ENCODE assay signal across 8 cellular contexts in genomic region chr1:15949453-15950245, GRCh38. TPM values are rescaled to one million over a fixed set of nuclear protein-coding genes. Genes with fewer than 3 reads are reported as not detected.
DNase-seq lines count a peak whose midpoint lies in the region; ATAC-seq and TF ChIP-seq lines count a peak whose summit lies in the region.

No MANE protein-coding gene starts in this region.

- H3K4me3 Mint-ChIP-seq in nephron progenitor cell, result no peak overlapping the region

- no peaks in the 10 kb centered on the region for H3K27me3 ChIP-seq in BLaER1
- H3K27me3 ChIP-seq in esophagus muscularis mucosa, result no peaks in the 10 kb centered on the region

- no peak for TF ChIP-seq CTCF in esophagus muscularis mucosa (IDR thresholded peaks at IDR 0.05)
- no peak for TF ChIP-seq CTCF in nephron progenitor cell (IDR thresholded peaks at IDR 0.05)

- peak; percentile 76 for ATAC-seq in GM21529 (IDR thresholded peaks at IDR 0.05; ENCODE audit: unreplicated experiment)
- peak; percentile 83 for ATAC-seq in stimulated activated naive CD8-positive, alpha-beta T cell treated with anti-CD3 and anti-CD28 coated beads, Interleukin-15, Interleukin-2, amounts not matched to agents 100 U/mL and 50 U/mL, for 24 hours

- H3K36me3 ChIP-seq in BLaER1 (peaks cover 75% of the 10 kb centered on the region), esophagus muscularis mucosa (peaks cover 18 to 38% (median 37%) of the 10 kb centered on the region in 4 donors)

- DNase-seq in NCI-H226 (peak; percentile 99), activated T-helper 1 cell treated with Interleukin-2 at 50 U/mL for 16 hours (ENCODE audit: low read depth) (peak; percentile 80), esophagus muscularis mucosa (ENCODE audit: extremely low spot score) (peak; percentile 98), nephron progenitor cell (peak; percentile 55), 8988T (no peak)
- DNase-seq in stimulated activated naive CD8-positive, alpha-beta T cell treated with anti-CD3 and anti-CD28 coated beads, Interleukin-15, Interleukin-2, amounts not matched to agents 100 U/mL and 50 U/mL, for 24 hours, result peak; percentile 93

- H3K36me3 Mint-ChIP-seq in nephron progenitor cell (ENCODE audit: low read depth), result peaks cover 37% of the 10 kb centered on the region

- peak; percentile 7 for TF ChIP-seq POLR2A in esophagus muscularis mucosa (IDR thresholded peaks at IDR 0.05; ENCODE audit: low read depth)

- H3K27ac ChIP-seq in BLaER1 (peak overlapping the region; percentile 83; the same call in 1 of the 2 replicates), esophagus muscularis mucosa (replicated peaks in 1 of 4) (peak overlapping the region; percentile 95 to 96 (median 96))

- no peak overlapping the region for H3K27ac Mint-ChIP-seq in nephron progenitor cell

- peaks cover 59% of the 10 kb centered on the region for H3K4me1 Mint-ChIP-seq in nephron progenitor cell

- 21% methylated on average over 13 of the region's 25 CpGs for WGBS in esophagus muscularis mucosa

- H3K9ac ChIP-seq in BLaER1, result peak overlapping the region; percentile 11; the same call in 1 of the 2 replicates

- TF ChIP-seq EP300 in esophagus muscularis mucosa (IDR thresholded peaks at IDR 0.05), result no peak

- H3K4me3 ChIP-seq in BLaER1 (no peak overlapping the region), esophagus muscularis mucosa (peak overlapping the region; percentile 40 to 56 (median 44))

- H3K4me2 ChIP-seq in BLaER1, result peak overlapping the region; percentile 95

- H3K9me3 ChIP-seq in BLaER1 (no peaks in the 10 kb centered on the region), esophagus muscularis mucosa (no peaks in the 10 kb centered on the region)

- H3K4me1 ChIP-seq in BLaER1 (peaks cover 71% of the 10 kb centered on the region), esophagus muscularis mucosa (peaks cover 66 to 71% (median 71%) of the 10 kb centered on the region in 4 donors)

- H3K27me3 Mint-ChIP-seq in nephron progenitor cell (ENCODE audit: low read depth, poor library complexity), result peaks cover 4% of the 10 kb centered on the region

- H4K20me1 ChIP-seq in BLaER1, result peaks cover 100% of the 10 kb centered on the region

- intact Hi-C loops in esophagus muscularis mucosa (cut with DNase I), result loop anchor here (5.0 kb wide), 1 partner anchor 117 kb away; no protein-coding TSS in a partner anchor

- H3K9me3 Mint-ChIP-seq in nephron progenitor cell, result no peaks in the 10 kb centered on the region

RNA-seq across cellular contexts. Expression of gene ZBTB17, which starts 26.3 kb away (rescaled TPM):
- 10 to 100 TPM; 29.5 to 40.8 (median 34.6) TPM for total RNA-seq in esophagus muscularis mucosa

RNA-seq across cellular contexts. Expression of gene SRARP, which starts 54.4 kb away (rescaled TPM):
- total RNA-seq in esophagus muscularis mucosa, result not detected
